ENCODE assay signal across 12 cellular contexts in the genomic region with DNA sequence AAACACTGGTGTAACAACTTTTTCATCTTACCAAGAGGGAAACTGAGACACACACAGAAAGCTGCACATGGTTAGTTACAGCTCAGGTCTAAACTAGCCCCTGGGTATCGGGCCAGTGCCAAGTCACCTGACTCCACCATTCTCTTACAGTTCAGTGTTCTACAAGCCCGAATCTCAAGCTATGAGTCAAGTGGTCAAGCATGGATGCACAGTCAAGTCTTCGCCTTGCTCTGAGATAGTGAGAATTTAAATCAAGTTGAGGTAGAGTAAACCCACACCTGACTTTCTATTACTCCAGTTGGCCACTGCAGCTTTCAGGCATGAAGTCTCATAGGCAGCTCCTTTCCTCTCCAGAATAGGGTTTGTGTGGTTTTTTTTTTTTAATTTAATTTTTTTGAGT. TPM values are rescaled to one million over a fixed set of nuclear protein-coding genes. Genes with fewer than 3 reads are reported as not detected.
DNase-seq lines count a peak whose midpoint lies in the region; ATAC-seq and TF ChIP-seq lines count a peak whose summit lies in the region.
"Had no signal": no experiment of that assay in that cellular context is flagged by ENCODE, and none has a peak within 500 bp of the region (broad histone marks: within the 10 kb centered on the region; RNA-seq: fewer than 3 reads in every experiment).

No MANE protein-coding gene starts in this region.

- no peaks in the 10 kb centered on the region for H3K9me3 ChIP-seq in gastrocnemius medialis

- DNase-seq in DMS79 treated with DMSO at 0.1 percent for 48 hours (lab: John Stamatoyannopoulos, UW) (peak; percentile 97), HK-2 (ENCODE audit: unreplicated experiment) (peak; percentile 45), NCI-H1092 treated with DMSO at 0.1 percent for 48 hours (lab: John Stamatoyannopoulos, UW) (no peak), gastrocnemius medialis (no peak), COR-L47 (lab: John Stamatoyannopoulos, UW) (no peak), EL (no peak)
- DNase-seq: activated CD4-positive, alpha-beta T cell treated with anti-CD3 and anti-CD28 coated beads for 1 hour; anterior cingulate cortex; PC-3; stimulated activated naive CD4-positive, alpha-beta T cell treated with Interleukin-2 at 50 U/mL for 16 hours had no signal

- TF ChIP-seq POLR2A in gastrocnemius medialis (IDR thresholded peaks at IDR 0.05) = no peak

- H3K36me3 ChIP-seq in gastrocnemius medialis = no peaks in the 10 kb centered on the region

- no peaks in the 10 kb centered on the region for H3K4me1 ChIP-seq in gastrocnemius medialis

- H3K27ac ChIP-seq in gastrocnemius medialis = no peak overlapping the region

- in situ Hi-C loops in gastrocnemius medialis (cut with MboI; ENCODE audit: low sequenced_read_pairs in 4 of 4) = no loop called here

- H3K4me3 ChIP-seq in gastrocnemius medialis = no peak overlapping the region

- no peak for TF ChIP-seq CTCF in gastrocnemius medialis (IDR thresholded peaks at IDR 0.05 in 4 of 5, conservative IDR thresholded peaks at IDR 0.05 in 1 of 5)

- ATAC-seq in GM19324 (IDR thresholded peaks at IDR 0.05; ENCODE audit: low FRiP score, unreplicated experiment) = peak; percentile 96
- peak; percentile 98 for ATAC-seq in HG02852 (IDR thresholded peaks at IDR 0.05; ENCODE audit: unreplicated experiment)
- no peak for ATAC-seq in gastrocnemius medialis
- ATAC-seq: PC-3 had no signal

- H3K27me3 ChIP-seq in gastrocnemius medialis = no peaks in the 10 kb centered on the region

- intact Hi-C loops in gastrocnemius medialis (cut with DNase I; ENCODE audit: low total_unique reads) = no loop called here

RNA-seq across cellular contexts. Expression of a gene that starts 34.5 kb away (rescaled TPM):
- total RNA-seq in gastrocnemius medialis = 10 to 100 TPM; 45.0 to 81.7 (median 60.6) TPM

Comparison
In these comparisons a context has a peak if more than half of its experiments do, and no peak if none do; other contexts are left out.
1. DNase-seq: peak in DMS79 treated with DMSO at 0.1 percent for 48 hours (single experiment) and HK-2 (single experiment); none in NCI-H1092 treated with DMSO at 0.1 percent for 48 hours (single experiment), gastrocnemius medialis (0 of 2), COR-L47 (single experiment) and EL (single experiment).
2. ATAC-seq: peak in GM19324 (single experiment) and HG02852 (single experiment); none in gastrocnemius medialis (0 of 2).